Comparison of ENCODE assay signal across 2 cellular contexts in the genomic region with DNA sequence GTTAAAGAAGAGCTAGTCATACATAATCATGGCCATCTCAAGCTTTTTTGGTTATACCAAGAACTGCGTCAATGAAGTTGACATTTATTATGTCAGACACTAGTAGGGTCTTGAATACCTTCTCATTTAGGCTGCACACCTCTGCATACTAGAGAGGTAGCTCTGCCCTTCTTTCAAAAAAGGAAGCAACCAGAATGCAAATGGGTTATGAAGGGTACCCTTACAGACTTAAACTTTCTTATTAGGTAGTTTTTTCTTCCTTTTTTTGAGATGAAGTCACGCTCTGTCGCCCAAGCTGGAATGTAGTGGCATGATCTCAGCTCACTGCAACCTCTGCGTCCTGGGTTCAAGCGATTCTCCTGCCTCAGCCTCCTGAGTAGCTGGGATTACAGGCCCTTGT.
TF ChIP-seq lines count a peak whose summit lies in the region.

No MANE protein-coding gene starts in this region.

TF ChIP-seq in IMR-90, 13 proteins besides CTCF, POLR2A, EP300 and RAD21:
- TF ChIP-seq SMC3 (IDR thresholded peaks at IDR 0.05; ENCODE audit: low read depth, low read length) = no peak
- TF ChIP-seq RCOR1 (IDR thresholded peaks at IDR 0.05; ENCODE audit: insufficient replicate concordance, low read length) = no peak
- TF ChIP-seq CHD1 (IDR thresholded peaks at IDR 0.05; ENCODE audit: low read depth, low read length) = no peak
- TF ChIP-seq FOS (IDR thresholded peaks at IDR 0.05; ENCODE audit: low read depth, low read length) = no peak
- no peak for TF ChIP-seq RFX5 (IDR thresholded peaks at IDR 0.05; ENCODE audit: low read depth, low read length)

TF ChIP-seq in GM12878, 131 proteins besides CTCF, POLR2A, EP300 and RAD21:
- TF ChIP-seq, protein P1, sequence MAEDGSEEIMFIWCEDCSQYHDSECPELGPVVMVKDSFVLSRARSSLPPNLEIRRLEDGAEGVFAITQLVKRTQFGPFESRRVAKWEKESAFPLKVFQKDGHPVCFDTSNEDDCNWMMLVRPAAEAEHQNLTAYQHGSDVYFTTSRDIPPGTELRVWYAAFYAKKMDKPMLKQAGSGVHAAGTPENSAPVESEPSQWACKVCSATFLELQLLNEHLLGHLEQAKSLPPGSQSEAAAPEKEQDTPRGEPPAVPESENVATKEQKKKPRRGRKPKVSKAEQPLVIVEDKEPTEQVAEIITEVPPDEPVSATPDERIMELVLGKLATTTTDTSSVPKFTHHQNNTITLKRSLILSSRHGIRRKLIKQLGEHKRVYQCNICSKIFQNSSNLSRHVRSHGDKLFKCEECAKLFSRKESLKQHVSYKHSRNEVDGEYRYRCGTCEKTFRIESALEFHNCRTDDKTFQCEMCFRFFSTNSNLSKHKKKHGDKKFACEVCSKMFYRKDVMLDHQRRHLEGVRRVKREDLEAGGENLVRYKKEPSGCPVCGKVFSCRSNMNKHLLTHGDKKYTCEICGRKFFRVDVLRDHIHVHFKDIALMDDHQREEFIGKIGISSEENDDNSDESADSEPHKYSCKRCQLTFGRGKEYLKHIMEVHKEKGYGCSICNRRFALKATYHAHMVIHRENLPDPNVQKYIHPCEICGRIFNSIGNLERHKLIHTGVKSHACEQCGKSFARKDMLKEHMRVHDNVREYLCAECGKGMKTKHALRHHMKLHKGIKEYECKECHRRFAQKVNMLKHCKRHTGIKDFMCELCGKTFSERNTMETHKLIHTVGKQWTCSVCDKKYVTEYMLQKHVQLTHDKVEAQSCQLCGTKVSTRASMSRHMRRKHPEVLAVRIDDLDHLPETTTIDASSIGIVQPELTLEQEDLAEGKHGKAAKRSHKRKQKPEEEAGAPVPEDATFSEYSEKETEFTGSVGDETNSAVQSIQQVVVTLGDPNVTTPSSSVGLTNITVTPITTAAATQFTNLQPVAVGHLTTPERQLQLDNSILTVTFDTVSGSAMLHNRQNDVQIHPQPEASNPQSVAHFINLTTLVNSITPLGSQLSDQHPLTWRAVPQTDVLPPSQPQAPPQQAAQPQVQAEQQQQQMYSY (CRISPR knock-in tag; IDR thresholded peaks at IDR 0.05) = no peak
- no peak for TF ChIP-seq PML (IDR thresholded peaks at IDR 0.05; ENCODE audit: low read length)
- 0 out of 2 replicates have a peak, but pooled peaks have one; percentile 38 for TF ChIP-seq PAX5 (IDR thresholded peaks at IDR 0.05; ENCODE audit: borderline replicate concordance, low read depth, low read length)
